17 cellular contexts compared by ENCODE assay signal in genomic region chrX:144327515-144327914, GRCh38.
DNase-seq lines count a peak whose midpoint lies in the region; ATAC-seq and TF ChIP-seq lines count a peak whose summit lies in the region.
"Had no signal": no experiment of that assay in that cellular context is flagged by ENCODE, and none has a peak within 500 bp of the region (broad histone marks: within the 10 kb centered on the region; RNA-seq: fewer than 3 reads in every experiment).

No MANE protein-coding gene starts in this region.

- H3K27ac ChIP-seq in GM23248: no peak overlapping the region
- H3K27ac ChIP-seq: BLaER1 had no signal

- H3K27me3 Mint-ChIP-seq in activated T-cell treated with anti-CD3 and anti-CD28 coated beads, Interleukin-2, amount 50 U/mL, for 72 hours (ENCODE audit: low read depth): no peaks in the 10 kb centered on the region

- H3F3A ChIP-seq in GM23248 (ENCODE audit: insufficient read depth): no peaks in the 10 kb centered on the region

- H3K27ac Mint-ChIP-seq in activated T-cell treated with anti-CD3 and anti-CD28 coated beads, Interleukin-2, amount 50 U/mL, for 72 hours: no peak overlapping the region
- H3K27ac Mint-ChIP-seq: CD8-positive, alpha-beta memory T cell; H9 had no signal

- no peak overlapping the region for H3K4me3 Mint-ChIP-seq in activated T-cell treated with anti-CD3 and anti-CD28 coated beads, Interleukin-2, amount 50 U/mL, for 72 hours
- H3K4me3 Mint-ChIP-seq: CD8-positive, alpha-beta memory T cell; H9 had no signal

- ATAC-seq in activated T-cell treated with anti-CD3 and anti-CD28 coated beads, Interleukin-2, amount 50 U/mL, for 72 hours (replicated peaks in 1 of 2): no peak

- H4K20me1 ChIP-seq in GM23248 (ENCODE audit: insufficient read depth): no peaks in the 10 kb centered on the region
- H4K20me1 ChIP-seq: BLaER1 had no signal

- no peaks in the 10 kb centered on the region for H3K79me2 ChIP-seq in GM23248 (ENCODE audit: insufficient read depth)

- H3K4me1 ChIP-seq in GM23248 (ENCODE audit: insufficient read depth): no peaks in the 10 kb centered on the region
- H3K4me1 ChIP-seq: BLaER1 had no signal

- no peak overlapping the region for H3K4me2 ChIP-seq in GM23248 (ENCODE audit: unreplicated experiment)
- H3K4me2 ChIP-seq: BLaER1 had no signal

- H3K4me3 ChIP-seq in GM23248: no peak overlapping the region
- H3K4me3 ChIP-seq in fibroblast of villous mesenchyme (ENCODE audit: low read depth, low read length): no peak overlapping the region
- H3K4me3 ChIP-seq: BLaER1 had no signal

- no peaks in the 10 kb centered on the region for H3K36me3 Mint-ChIP-seq in activated T-cell treated with anti-CD3 and anti-CD28 coated beads, Interleukin-2, amount 50 U/mL, for 72 hours (ENCODE audit: insufficient read depth in 2 of 2)
- H3K36me3 Mint-ChIP-seq: CD8-positive, alpha-beta memory T cell had no signal

- no peaks in the 10 kb centered on the region for H3K9me3 ChIP-seq in GM23248 (ENCODE audit: low read depth)
- H3K9me3 ChIP-seq: BLaER1 had no signal

- 5 to 6% methylated on average over 4 of the region's 4 CpGs for WGBS in GM23248 (ENCODE audit: low coverage in 1 of 2, low lambda C conversion rate in 2 of 2, missing lambda C conversion rate in 2 of 2), 2 experiments

- DNase-seq in GM23248 (peak; percentile 6), LHCN-M2 (ENCODE audit: low read depth) (peak; percentile 0), fibroblast of villous mesenchyme (ENCODE audit: low read depth) (peak; percentile 67), superior temporal gyrus (ENCODE audit: extremely low spot score) (peak; percentile 18), GM13977 (ENCODE audit: low spot score) (no peak), HK-2 (ENCODE audit: unreplicated experiment) (no peak)
- DNase-seq in activated T-cell treated with anti-CD3 and anti-CD28 coated beads, Interleukin-2, amount 50 U/mL, for 72 hours: no peak
- DNase-seq: CD8-positive, alpha-beta memory T cell; GF-D8; H9; NCI-H1694; NCI-H2107; NCI-H226; NCI-H526; RPMI8226; SIG-M5 had no signal

- H3K9me2 ChIP-seq in GM23248 (ENCODE audit: insufficient read depth): no peaks in the 10 kb centered on the region

- TF ChIP-seq CTCF in fibroblast of villous mesenchyme (IDR thresholded peaks at IDR 0.05; ENCODE audit: insufficient read depth, low read depth, low read length): no peak
- TF ChIP-seq CTCF in GM13977 (IDR thresholded peaks at IDR 0.05; ENCODE audit: extremely low read depth, insufficient read depth, missing control alignments): no peak

- no peaks in the 10 kb centered on the region for H3K4me1 Mint-ChIP-seq in activated T-cell treated with anti-CD3 and anti-CD28 coated beads, Interleukin-2, amount 50 U/mL, for 72 hours (ENCODE audit: low read depth)
- H3K4me1 Mint-ChIP-seq: CD8-positive, alpha-beta memory T cell; H9 had no signal

- H3K9ac ChIP-seq in GM23248: no peak overlapping the region
- H3K9ac ChIP-seq: BLaER1 had no signal

- peaks cover 2 to 3% of the 10 kb centered on the region in 2 donors for H3K9me3 Mint-ChIP-seq in activated T-cell treated with anti-CD3 and anti-CD28 coated beads, Interleukin-2, amount 50 U/mL, for 72 hours

- H2AFZ ChIP-seq in GM23248: no peak overlapping the region

- H3K36me3 ChIP-seq in GM23248 (ENCODE audit: low read depth): no peaks in the 10 kb centered on the region
- H3K36me3 ChIP-seq: BLaER1 had no signal

- no peaks in the 10 kb centered on the region for H3K27me3 ChIP-seq in GM23248 (replicated peaks; ENCODE audit: insufficient read depth)

- in situ Hi-C loops in GM23248 (cut with MboI): no loop called here
- in situ Hi-C loops in GM13977 (cut with MboI; ENCODE audit: low pct_unique_long_range_greater_than_20kb, low sequenced_read_pairs, unreplicated experiment): no loop called here

Comparison
In these comparisons a context has a peak if more than half of its experiments do, and no peak if none do; other contexts are left out.
1. DNase-seq: peak in GM23248 (single experiment), LHCN-M2 (single experiment), fibroblast of villous mesenchyme (single experiment) and superior temporal gyrus (single experiment); none in activated T-cell treated with anti-CD3 and anti-CD28 coated beads, Interleukin-2, amount 50 U/mL, for 72 hours (0 of 2), GM13977 (single experiment) and HK-2 (single experiment).